18 cellular contexts compared by ENCODE assay signal in the genomic region with DNA sequence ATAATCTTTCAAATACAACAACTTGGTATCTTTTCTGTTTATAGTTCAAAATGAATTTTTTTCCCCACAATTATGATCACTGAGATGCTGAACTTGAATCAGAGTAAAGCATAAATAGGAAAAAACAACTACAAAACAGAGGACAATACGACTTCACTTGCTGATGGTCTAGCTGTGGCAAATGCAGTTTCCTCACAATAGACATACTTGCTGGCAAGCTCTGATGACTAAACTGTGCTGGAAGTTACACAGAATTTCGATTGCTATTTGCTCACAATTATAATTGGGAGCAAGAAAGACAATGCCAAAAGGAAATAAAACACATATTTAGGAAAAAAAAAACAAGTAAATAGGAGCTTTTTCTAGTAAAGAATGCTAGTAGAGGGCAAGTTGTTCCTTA. TPM values are rescaled to one million over a fixed set of nuclear protein-coding genes. Genes with fewer than 3 reads are reported as not detected.
A peak's percentile ranks its signal among the peaks of the same experiment; 100 is the strongest.
DNase-seq lines count a peak whose midpoint lies in the region; FAIRE-seq and TF ChIP-seq lines count a peak whose summit lies in the region.
"Had no signal": no experiment of that assay in that cellular context is flagged by ENCODE, and none has a peak within 500 bp of the region (broad histone marks: within the 10 kb centered on the region; RNA-seq: fewer than 3 reads in every experiment).

No MANE protein-coding gene starts in this region.

- H3K27ac ChIP-seq in skeletal muscle tissue (ENCODE audit: low read depth, low read length) = peak overlapping the region; percentile 12
- no peak overlapping the region for H3K27ac ChIP-seq in spleen
- H3K27ac ChIP-seq in OCI-LY7 (ENCODE audit: low read depth, low read length, poor library complexity, severe bottlenecking) = no peak overlapping the region
- H3K27ac ChIP-seq: ascending aorta, stomach had no signal

- CTCF ChIA-PET in OCI-LY7 (lab: Charles Lee; ENCODE audit: unreplicated experiment) = no interaction called here

- H3K4me2 ChIP-seq in OCI-LY7 (ENCODE audit: low read length) = no peak overlapping the region

- POLR2A ChIA-PET in OCI-LY7 (lab: Charles Lee) = interaction anchor here (1.2 kb wide), 1 partner anchor 8 kb away, joined by 3 read pairs; no protein-coding TSS in a partner anchor

- H3K9ac ChIP-seq in skeletal muscle tissue (ENCODE audit: low read depth in 1 of 3, low read length in 3 of 3) = no peak overlapping the region

- DNase-seq in HTR-8/SVneo (ENCODE audit: insufficient read length, low spot score) = no peak
- DNase-seq in amniotic epithelial cell (ENCODE audit: low read depth) = peak; percentile 83
- DNase-seq in fibroblast of the conjunctiva (ENCODE audit: low read depth) = peak; percentile 39
- no peak for DNase-seq in spleen
- DNase-seq in erythroblast (lab: John Stamatoyannopoulos, UW) = no peak
- no peak for DNase-seq in OCI-LY7 (ENCODE audit: low spot score)
- DNase-seq in NCI-H2196 treated with DMSO at 0.1 percent for 48 hours (lab: John Stamatoyannopoulos, UW; ENCODE audit: unreplicated experiment) = no peak
- DNase-seq: activated CD8-positive, alpha-beta T cell treated with anti-CD3 and anti-CD28 coated beads for 36 hours; CD8-positive, alpha-beta memory T cell; effector memory CD4-positive, alpha-beta T cell; NCI-H1436 treated with DMSO at 0.1 percent for 48 hours; NCI-H526; stomach had no signal

- 21 to 59% (median 29%) methylated on average over 2 of the region's 2 CpGs for WGBS in spleen, 5 donors

- H3K27me3 ChIP-seq in skeletal muscle tissue (ENCODE audit: control insufficient read depth in 3 of 3, insufficient read depth in 3 of 3, low read length in 3 of 3) (no peaks in the 10 kb centered on the region), spleen (replicated peaks in 1 of 7) (no peaks in the 10 kb centered on the region)
- H3K27me3 ChIP-seq: ascending aorta, stomach had no signal

- peak; percentile 20 for FAIRE-seq in HTR-8/SVneo (lab: Jason Lieb, UNC)
- FAIRE-seq: G401.6 had no signal

- H3K9me2 ChIP-seq in OCI-LY7 (ENCODE audit: insufficient read depth, low read length) = no peaks in the 10 kb centered on the region

- H2AFZ ChIP-seq in OCI-LY7 (ENCODE audit: low read length) = no peak overlapping the region

- H3K4me3 ChIP-seq in skeletal muscle tissue (ENCODE audit: low read length in 3 of 3) (no peak overlapping the region), spleen (no peak overlapping the region), OCI-LY7 (ENCODE audit: low read depth, low read length, poor library complexity, severe bottlenecking) (no peak overlapping the region)
- H3K4me3 ChIP-seq: ascending aorta, lung, skin epidermis, stomach had no signal

- intact Hi-C loops in spleen (cut with DNase I; ENCODE audit: low total_unique reads) (no loop called here), OCI-LY7 (cut with micrococcal nuclease; ENCODE audit: unreplicated experiment) (no loop called here)

- TF ChIP-seq CTCF in spleen (IDR thresholded peaks at IDR 0.05 in 8 of 11, conservative IDR thresholded peaks at IDR 0.05 in 3 of 11) (no peak), OCI-LY7 (conservative IDR thresholded peaks at IDR 0.05; ENCODE audit: low read length) (no peak)

- no TSS peak for BruUV-seq in OCI-LY7 (replicated peaks; lab: Mats Ljungman, UMichigan)

- no peaks in the 10 kb centered on the region for H3K9me3 ChIP-seq in skeletal muscle tissue (ENCODE audit: control insufficient read depth in 3 of 3, low read length in 3 of 3)
- H3K9me3 ChIP-seq in spleen = no peaks in the 10 kb centered on the region
- no peaks in the 10 kb centered on the region for H3K9me3 ChIP-seq in OCI-LY7 (ENCODE audit: low read length)
- H3K9me3 ChIP-seq: ascending aorta, stomach had no signal

- H3K4me1 ChIP-seq in skeletal muscle tissue (ENCODE audit: control insufficient read depth in 3 of 3, insufficient read depth in 3 of 3, low read length in 3 of 3) (peaks cover 2 to 5% (median 4%) of the 10 kb centered on the region in 3 donors), spleen (peaks cover 0 to 15% (median 0%) of the 10 kb centered on the region in 6 donors), OCI-LY7 (ENCODE audit: insufficient read depth, low read length, poor library complexity, severe bottlenecking) (no peaks in the 10 kb centered on the region)
- H3K4me1 ChIP-seq: ascending aorta had no signal

- TF ChIP-seq POLR2A in spleen (IDR thresholded peaks at IDR 0.05) = no peak
- TF ChIP-seq POLR2A in erythroblast (IDR thresholded peaks at IDR 0.05; ENCODE audit: low read length) = no peak

- H3K36me3 ChIP-seq in skeletal muscle tissue (ENCODE audit: control insufficient read depth in 3 of 3, insufficient read depth in 3 of 3, low read length in 3 of 3) (no peaks in the 10 kb centered on the region), spleen (no peaks in the 10 kb centered on the region), OCI-LY7 (ENCODE audit: insufficient read depth, low read length) (no peaks in the 10 kb centered on the region)
- H3K36me3 ChIP-seq: ascending aorta, stomach had no signal

- H3K79me2 ChIP-seq in OCI-LY7 (ENCODE audit: insufficient read depth, low read depth, low read length) = no peaks in the 10 kb centered on the region

- H4K20me1 ChIP-seq in OCI-LY7 (ENCODE audit: insufficient read depth, low read length) = no peaks in the 10 kb centered on the region

RNA-seq across cellular contexts. Expression of a gene that starts 14.7 kb away (rescaled TPM):
- 6.8 TPM for total RNA-seq in skeletal muscle tissue
- total RNA-seq in spleen = 10 to 100 TPM in 2 of 7 donors, 1 to 10 TPM in 5; 3.3 to 11.6 (median 6.7) TPM
- 1 to 10 TPM; 3.8 to 4.4 (median 4.0) TPM for polyA plus RNA-seq in spleen
- total RNA-seq in OCI-LY7 (2014; rRNA removed; shearing (Covaris generic)) = not detected in 2 replicates
- total RNA-seq in OCI-LY7 (2022) = not detected in 2 replicates
- total RNA-seq: activated CD8-positive, alpha-beta T cell treated with anti-CD3 and anti-CD28 coated beads for 36 hours; CD8-positive, alpha-beta memory T cell had no signal
- polyA plus RNA-seq: CD8-positive, alpha-beta memory T cell had no signal

Comparison
In these comparisons a context has a peak if more than half of its experiments do, and no peak if none do; other contexts are left out.
1. DNase-seq: peak in amniotic epithelial cell (single experiment) and fibroblast of the conjunctiva (single experiment); none in HTR-8/SVneo (single experiment), spleen (single experiment), erythroblast (0 of 2), OCI-LY7 (single experiment) and NCI-H2196 treated with DMSO at 0.1 percent for 48 hours (single experiment).